ENCODE assay signal across 11 cellular contexts in the genomic region with DNA sequence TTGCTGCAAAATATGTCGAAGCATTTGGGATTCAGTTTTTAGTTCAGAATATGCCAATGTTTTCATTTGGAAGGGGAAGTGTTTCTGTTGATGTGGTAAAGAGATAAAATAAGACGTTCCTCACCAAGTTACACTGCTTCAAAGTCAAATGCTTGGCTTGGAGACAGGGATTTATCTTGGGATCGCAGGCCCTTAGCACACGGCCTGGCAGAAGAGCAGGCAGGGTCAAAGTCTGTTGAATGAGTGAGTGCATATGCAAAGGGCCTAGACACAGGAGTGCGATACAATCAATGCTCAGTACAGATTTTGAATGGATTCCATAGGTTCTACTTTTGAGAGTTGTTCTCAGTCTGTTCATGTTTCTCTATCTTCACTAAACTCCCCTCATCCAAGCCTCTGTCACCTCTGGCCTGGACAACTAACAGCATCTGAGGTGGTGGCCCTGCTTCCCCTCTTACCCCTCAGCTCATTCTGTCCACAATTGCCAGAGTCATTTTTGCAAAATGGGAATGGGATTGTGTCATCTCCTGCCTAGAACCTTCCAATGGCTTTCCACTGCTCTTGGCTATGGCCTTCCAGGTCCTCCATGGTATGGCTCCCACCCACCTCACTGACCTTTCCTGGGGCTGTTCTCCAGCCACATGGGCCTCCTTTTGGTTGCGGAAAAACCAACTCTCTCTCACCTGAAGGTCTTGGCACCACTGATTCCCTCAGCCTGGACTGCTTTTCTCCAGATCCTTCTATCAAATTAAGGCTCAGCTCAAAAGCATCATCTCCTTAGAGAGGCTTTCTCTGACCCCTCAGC. TPM values are rescaled to one million over a fixed set of nuclear protein-coding genes. Genes with fewer than 3 reads are reported as not detected.
DNase-seq lines count a peak whose midpoint lies in the region; ATAC-seq, FAIRE-seq and TF ChIP-seq lines count a peak whose summit lies in the region.
"Had no signal": no experiment of that assay in that cellular context is flagged by ENCODE, and none has a peak within 500 bp of the region (broad histone marks: within the 10 kb centered on the region; RNA-seq: fewer than 3 reads in every experiment).

No MANE protein-coding gene starts in this region.

- H3K36me3 Mint-ChIP-seq in stimulated activated naive CD8-positive, alpha-beta T cell treated with anti-CD3 and anti-CD28 coated beads, Interleukin-15, Interleukin-2, amounts not matched to agents 100 ng/mL and 50 ng/mL, for 24 hours (ENCODE audit: low read depth) = peaks cover 48% of the 10 kb centered on the region

- H3K27me3 ChIP-seq in K562 (ENCODE audit: control insufficient read depth in 2 of 2, insufficient read depth in 2 of 2, low read length in 2 of 2) = no peaks in the 10 kb centered on the region
- H3K27me3 ChIP-seq in muscle layer of colon (ENCODE audit: control insufficient read depth in 1 of 2, insufficient read depth in 2 of 2, low read length in 2 of 2) = no peaks in the 10 kb centered on the region

- H3K27ac ChIP-seq in K562 (ENCODE audit: extremely low read depth, low read depth, low read length) (no peak overlapping the region), muscle layer of colon (ENCODE audit: low read depth, low read length) (peak overlapping the region; percentile 19)

- ATAC-seq in stimulated activated naive CD8-positive, alpha-beta T cell treated with anti-CD3 and anti-CD28 coated beads, Interleukin-15, Interleukin-2, amounts not matched to agents 100 U/mL and 50 U/mL, for 24 hours = no peak
- ATAC-seq in K562 = no peak
- ATAC-seq in GM19397 (IDR thresholded peaks at IDR 0.05; ENCODE audit: unreplicated experiment) = no peak
- ATAC-seq: esophagus mucosa had no signal

- H3K4me2 ChIP-seq in K562 (ENCODE audit: insufficient read depth, low read length) = peak overlapping the region; percentile 87

- no peaks in the 10 kb centered on the region for H3K27me3 Mint-ChIP-seq in stimulated activated naive CD8-positive, alpha-beta T cell treated with anti-CD3 and anti-CD28 coated beads, Interleukin-15, Interleukin-2, amounts not matched to agents 100 ng/mL and 50 ng/mL, for 24 hours

- TF ChIP-seq POLR2A in K562 (conservative IDR thresholded peaks at IDR 0.05) = no peak

- peaks cover 28 to 52% of the 10 kb centered on the region in 2 experiments for H3K4me1 ChIP-seq in K562 (replicated peaks in 1 of 2; ENCODE audit: control insufficient read depth in 2 of 2, insufficient read depth in 2 of 2, low read length in 2 of 2)
- peaks cover 75% of the 10 kb centered on the region for H3K4me1 ChIP-seq in muscle layer of colon (ENCODE audit: insufficient read depth, low read length)

- H3K27ac Mint-ChIP-seq in stimulated activated naive CD8-positive, alpha-beta T cell treated with anti-CD3 and anti-CD28 coated beads, Interleukin-15, Interleukin-2, amounts not matched to agents 100 ng/mL and 50 ng/mL, for 24 hours = peak overlapping the region; percentile 72

- peaks cover 62% of the 10 kb centered on the region for H3K79me2 ChIP-seq in K562 (ENCODE audit: control insufficient read depth, insufficient read depth, low read length)

- in situ Hi-C loops in K562 (cut with MboI) = loop anchor here (10.0 kb wide), 1 partner anchor 684 kb away; no protein-coding TSS in a partner anchor

- intact Hi-C loops in K562 (cut with micrococcal nuclease) = no loop called here

- CTCF ChIA-PET in K562 (lab: Yijun Ruan, JAX; ENCODE audit: low intra/inter-chr PET ratio) = interaction anchor here (0.5 kb wide), 1 partner anchor 425 kb away, joined by 3 read pairs; no protein-coding TSS in a partner anchor

- H3K9me1 ChIP-seq in K562 (ENCODE audit: control insufficient read depth, insufficient read depth, low read length) = peaks cover 16% of the 10 kb centered on the region

- FAIRE-seq in K562 (lab: Jason Lieb, UNC) = peak; percentile 44

- no peak overlapping the region for H3K4me3 ChIP-seq in K562
- peak overlapping the region in 1 of 2 donors; percentile 87 for H3K4me3 ChIP-seq in muscle layer of colon (ENCODE audit: low read depth in 1 of 2, low read length in 2 of 2)

- no peak for TF ChIP-seq RAD21 in K562 (CRISPR knock-in tag; conservative IDR thresholded peaks at IDR 0.05 in 1 of 2, IDR thresholded peaks at IDR 0.05 in 1 of 2)

- DNase-seq in stimulated activated naive CD8-positive, alpha-beta T cell treated with anti-CD3 and anti-CD28 coated beads, Interleukin-15, Interleukin-2, amounts not matched to agents 100 U/mL and 50 U/mL, for 24 hours = no peak
- DNase-seq in K562 (ENCODE audit: extremely low read depth in 1 of 4, low spot score in 3 of 4) (peak in 1 of 4 experiments; percentile 49), NCI-H2196 treated with DMSO at 0.1 percent for 48 hours (lab: John Stamatoyannopoulos, UW; ENCODE audit: unreplicated experiment) (no peak), Kasumi-1 (lab: John Stamatoyannopoulos, UW) (no peak), NCI-H2081 treated with DMSO at 0.1 percent for 48 hours (lab: John Stamatoyannopoulos, UW) (no peak)
- DNase-seq: NCI-H524 treated with DMSO at 0.1 percent for 48 hours, trophoblast cell had no signal

- peaks cover 53% of the 10 kb centered on the region for H4K20me1 ChIP-seq in K562 (replicated peaks; ENCODE audit: control insufficient read depth, insufficient read depth, low read length)

- TF ChIP-seq CTCF in K562 (IDR thresholded peaks at IDR 0.05 in 2 of 3, conservative IDR thresholded peaks at IDR 0.05 in 1 of 3; ENCODE audit: insufficient read depth in 2 of 3, low read depth in 1 of 3, low read length in 3 of 3) = no peak

- H3K4me3 Mint-ChIP-seq in stimulated activated naive CD8-positive, alpha-beta T cell treated with anti-CD3 and anti-CD28 coated beads, Interleukin-15, Interleukin-2, amounts not matched to agents 100 ng/mL and 50 ng/mL, for 24 hours = peak overlapping the region; percentile 93

- no peak overlapping the region for H2AFZ ChIP-seq in K562 (ENCODE audit: low read depth, low read length)

- WGBS in K562 (ENCODE audit: insufficient coverage, low coverage, missing lambda C conversion rate) = 30% methylated on average over 6 of the region's 6 CpGs

- H3K9ac ChIP-seq in K562 (ENCODE audit: insufficient read depth in 1 of 2, low read depth in 2 of 2, low read length in 2 of 2) = 0 out of 4 replicates have a peak overlapping the region, but pooled peaks of 1 of the 2 experiments have one; percentile 89
- no peak overlapping the region for H3K9ac ChIP-seq in muscle layer of colon (ENCODE audit: low read length)

- POLR2A ChIA-PET in K562 (lab: Yijun Ruan, JAX) = no interaction called here

- no TSS peak for BruUV-seq in K562 (replicated peaks; lab: Mats Ljungman, UMichigan)

- H3K36me3 ChIP-seq in K562 (ENCODE audit: control insufficient read depth, insufficient read depth, low read length) (peaks cover 39% of the 10 kb centered on the region; the same call in 2 of the 3 replicates), muscle layer of colon (ENCODE audit: insufficient read depth, low read length) (peaks cover 3% of the 10 kb centered on the region)

- H3K4me1 Mint-ChIP-seq in stimulated activated naive CD8-positive, alpha-beta T cell treated with anti-CD3 and anti-CD28 coated beads, Interleukin-15, Interleukin-2, amounts not matched to agents 100 ng/mL and 50 ng/mL, for 24 hours (ENCODE audit: low read depth) = peaks cover 85% of the 10 kb centered on the region

- no peaks in the 10 kb centered on the region for H3K9me3 Mint-ChIP-seq in stimulated activated naive CD8-positive, alpha-beta T cell treated with anti-CD3 and anti-CD28 coated beads, Interleukin-15, Interleukin-2, amounts not matched to agents 100 ng/mL and 50 ng/mL, for 24 hours

- peak; percentile 12; the same call in 1 of the 2 replicates for TF ChIP-seq EP300 in K562 (IDR thresholded peaks at IDR 0.05; ENCODE audit: low read length)

- H3K9me3 ChIP-seq in K562 (replicated peaks; ENCODE audit: control insufficient read depth, insufficient read depth, low read depth, low read length) (no peaks in the 10 kb centered on the region), muscle layer of colon (ENCODE audit: low read length) (no peaks in the 10 kb centered on the region)

RNA-seq across cellular contexts. Expression of gene DEXI, which starts 3.2 kb away (rescaled TPM):
- total RNA-seq in K562 (2011; cell fraction: chromatin; rRNA removed; ENCODE audit: low replicate concordance) = 19.9 and 32.5 TPM in 2 replicates
- 26.5 and 30.0 TPM in 2 replicates for total RNA-seq in K562 (2011; cell fraction: nucleolus; rRNA removed)
- 26.1 and 37.4 TPM in 2 replicates for total RNA-seq in K562 (2011; cell fraction: nucleoplasm; rRNA removed)
- total RNA-seq in K562 (2014; rRNA removed) (35.8 and 43.1 TPM in 2 replicates), K562 (2014; rRNA removed; fragmentation: Illumina TruSeq; extraction: Trizol) (18.2 and 22.0 TPM in 2 replicates), K562 (2015; rRNA removed; fragmentation: Illumina TruSeq; extraction: Trizol) (29.6 and 31.3 TPM in 2 replicates), K562 (2021) (33.3 and 38.2 TPM in 2 replicates)
- polyA plus RNA-seq in K562 (2011; rRNA removed) (20.0 and 24.5 TPM in 2 replicates), K562 (2014; fragmentation: Illumina TruSeq; extraction: Trizol) (39.2 and 40.1 TPM in 2 replicates), K562 (2014; fragmentation: Nextera tagmentation; extraction: Ambion mirVana) (1 to 10 TPM; 2.9 to 3.7 TPM), K562 (2014; rRNA removed) (21.1 and 31.5 TPM in 2 replicates)
- 35.9 and 65.4 TPM in 2 replicates for polyA plus RNA-seq in K562 (2011; cell fraction: cytosol; rRNA removed)
- polyA plus RNA-seq in K562 (2011; cell fraction: nucleus; rRNA removed) = 24.2 and 31.3 TPM in 2 replicates
- polyA plus RNA-seq in K562 (2012) = 34.3 and 38.6 TPM in 2 replicates
- 25.2 and 29.1 TPM in 2 replicates for polyA minus RNA-seq in K562 (2011; rRNA and poly(A)+ RNA removed)
- 21.8 and 24.2 TPM in 2 replicates for polyA minus RNA-seq in K562 (2011; cell fraction: cytosol; rRNA and poly(A)+ RNA removed)
- polyA minus RNA-seq in K562 (2011; cell fraction: nucleus; rRNA and poly(A)+ RNA removed) = 12.3 and 19.3 TPM in 2 replicates

RNA-seq across cellular contexts. Expression of gene CLEC16A, which starts 5.3 kb away (rescaled TPM):
- total RNA-seq in K562 (2011; cell fraction: chromatin; rRNA removed; ENCODE audit: low replicate concordance) = 90.8 and 106 TPM in 2 replicates
- 41.2 and 41.7 TPM in 2 replicates for total RNA-seq in K562 (2011; cell fraction: nucleolus; rRNA removed)
- 59.0 and 65.7 TPM in 2 replicates for total RNA-seq in K562 (2011; cell fraction: nucleoplasm; rRNA removed)
- total RNA-seq in K562 (2014; rRNA removed) (9.8 and 13.6 TPM in 2 replicates), K562 (2014; rRNA removed; fragmentation: Illumina TruSeq; extraction: Trizol) (11.4 and 13.2 TPM in 2 replicates), K562 (2015; rRNA removed; fragmentation: Illumina TruSeq; extraction: Trizol) (8.5 and 10.0 TPM in 2 replicates), K562 (2021) (22.1 and 22.3 TPM in 2 replicates)
- polyA plus RNA-seq in K562 (2011; rRNA removed) (8.8 and 10.4 TPM in 2 replicates), K562 (2014; fragmentation: Illumina TruSeq; extraction: Trizol) (15.6 and 16.1 TPM in 2 replicates), K562 (2014; fragmentation: Nextera tagmentation; extraction: Ambion mirVana) (1 to 10 TPM in 1 of 2 experiments, under 1 TPM in 1; 1.00 to 1.4 TPM), K562 (2014; rRNA removed) (10.6 and 10.8 TPM in 2 replicates)
- 7.3 and 8.2 TPM in 2 replicates for polyA plus RNA-seq in K562 (2011; cell fraction: cytosol; rRNA removed)
- 13.4 and 16.9 TPM in 2 replicates for polyA plus RNA-seq in K562 (2011; cell fraction: nucleus; rRNA removed)
- polyA plus RNA-seq in K562 (2012) = 13.6 and 19.6 TPM in 2 replicates
- 35.1 and 47.1 TPM in 2 replicates for polyA minus RNA-seq in K562 (2011; rRNA and poly(A)+ RNA removed)
- polyA minus RNA-seq in K562 (2011; cell fraction: cytosol; rRNA and poly(A)+ RNA removed) = 21.8 and 27.7 TPM in 2 replicates
- 14.4 and 24.4 TPM in 2 replicates for polyA minus RNA-seq in K562 (2011; cell fraction: nucleus; rRNA and poly(A)+ RNA removed)
